Comparison of ENCODE assay signal across 13 cellular contexts in genomic region chr2:69545477-69545932, GRCh38.
A peak's percentile ranks its signal among the peaks of the same experiment; 100 is the strongest.
DNase-seq lines count a peak whose midpoint lies in the region; ATAC-seq, FAIRE-seq and TF ChIP-seq lines count a peak whose summit lies in the region.
"Had no signal": no experiment of that assay in that cellular context is flagged by ENCODE, and none has a peak within 500 bp of the region (broad histone marks: within the 10 kb centered on the region; RNA-seq: fewer than 3 reads in every experiment).

No MANE protein-coding gene starts in this region.

- peak; percentile 91 for FAIRE-seq in GM12892 (lab: Jason Lieb, UNC)

- BruUV-seq in A673 (replicated peaks; lab: Mats Ljungman, UMichigan), result no TSS peak

- H3K27ac ChIP-seq in CD4-positive, CD25-positive, alpha-beta regulatory T cell (ENCODE audit: insufficient read depth, low read length, poor library complexity, severe bottlenecking), result no peak overlapping the region
- H3K27ac ChIP-seq in dorsolateral prefrontal cortex, result peak overlapping the region in 18 of 59 donors; percentile 7 to 77 (median 55)
- no peak overlapping the region for H3K27ac ChIP-seq in A673 (ENCODE audit: low read depth, low read length, poor library complexity, severe bottlenecking)

- no peak for TF ChIP-seq POLR2A in GM12892 (IDR thresholded peaks at IDR 0.05; ENCODE audit: low read depth, low read length)

- POLR2A ChIA-PET in A673 (lab: Charles Lee; ENCODE audit: low non-redundant PET), result no interaction called here

- no peaks in the 10 kb centered on the region for H3K4me1 ChIP-seq in CD4-positive, CD25-positive, alpha-beta regulatory T cell (ENCODE audit: control insufficient read depth, insufficient read depth, low read length, poor library complexity, severe bottlenecking)
- H3K4me1 ChIP-seq in A673 (ENCODE audit: insufficient read depth, low read length, poor library complexity, severe bottlenecking), result no peaks in the 10 kb centered on the region

- peak overlapping the region in 3 of 4 donors; percentile 9 to 82 (median 12) for H3K4me3 Mint-ChIP-seq in CD4-positive, CD25-positive, alpha-beta regulatory T cell
- H3K4me3 Mint-ChIP-seq in stimulated activated naive B cell treated with anti-CD40 and anti-IgM and Interleukin-4, amounts not matched to agents 10 μg/mL and 1 μg/mL and 100 μg/mL, for 72 hours, result no peak overlapping the region
- H3K4me3 Mint-ChIP-seq in stimulated activated effector memory CD8-positive, alpha-beta T cell treated with anti-CD3 and anti-CD28 coated beads, Interleukin-12 subunit alpha, Interleukin-12 subunit beta, amount 100 ng/mL, for 72 hours, result no peak overlapping the region
- H3K4me3 Mint-ChIP-seq: B cell had no signal

- peaks cover 23 to 55% (median 50%) of the 10 kb centered on the region in 4 donors for H3K4me1 Mint-ChIP-seq in CD4-positive, CD25-positive, alpha-beta regulatory T cell
- peaks cover 10 to 11% of the 10 kb centered on the region in 2 donors for H3K4me1 Mint-ChIP-seq in stimulated activated naive B cell treated with anti-CD40 and anti-IgM and Interleukin-4, amounts not matched to agents 10 μg/mL and 1 μg/mL and 100 μg/mL, for 72 hours
- peaks cover 35% of the 10 kb centered on the region for H3K4me1 Mint-ChIP-seq in stimulated activated effector memory CD8-positive, alpha-beta T cell treated with anti-CD3 and anti-CD28 coated beads, Interleukin-12 subunit alpha, Interleukin-12 subunit beta, amount 100 ng/mL, for 72 hours

- H3K4me3 ChIP-seq in CD4-positive, CD25-positive, alpha-beta regulatory T cell (ENCODE audit: low read depth, low read length), result no peak overlapping the region
- H3K4me3 ChIP-seq in dorsolateral prefrontal cortex, result no peak overlapping the region
- H3K4me3 ChIP-seq in A673 (ENCODE audit: low read depth, low read length, poor library complexity, severe bottlenecking), result no peak overlapping the region

- no peaks in the 10 kb centered on the region for H3K9me3 ChIP-seq in CD4-positive, CD25-positive, alpha-beta regulatory T cell (ENCODE audit: control insufficient read depth in 2 of 2, low read length in 2 of 2)
- peaks cover 5% of the 10 kb centered on the region for H3K9me3 ChIP-seq in A673 (ENCODE audit: low read depth, low read length, poor library complexity, severe bottlenecking)

- intact Hi-C loops in dorsolateral prefrontal cortex (cut with DNase I) (no loop called here), A673 (cut with micrococcal nuclease; ENCODE audit: unreplicated experiment) (no loop called here)

- H3K27me3 Mint-ChIP-seq in CD4-positive, CD25-positive, alpha-beta regulatory T cell, result no peaks in the 10 kb centered on the region
- no peaks in the 10 kb centered on the region for H3K27me3 Mint-ChIP-seq in stimulated activated naive B cell treated with anti-CD40 and anti-IgM and Interleukin-4, amounts not matched to agents 10 μg/mL and 1 μg/mL and 100 μg/mL, for 72 hours

- TF ChIP-seq CTCF in dorsolateral prefrontal cortex (IDR thresholded peaks at IDR 0.05 in 54 of 56, conservative IDR thresholded peaks at IDR 0.05 in 2 of 56; ENCODE audit: low read depth in 1 of 56, partially characterized antibody in 56 of 56) (no peak), A673 (conservative IDR thresholded peaks at IDR 0.05; ENCODE audit: low read depth, low read length) (no peak)

- H3K36me3 Mint-ChIP-seq in CD4-positive, CD25-positive, alpha-beta regulatory T cell, result peaks cover 61% of the 10 kb centered on the region
- H3K36me3 Mint-ChIP-seq in stimulated activated naive B cell treated with anti-CD40 and anti-IgM and Interleukin-4, amounts not matched to agents 10 μg/mL and 1 μg/mL and 100 μg/mL, for 72 hours, result peaks cover 0 to 10% of the 10 kb centered on the region in 2 donors
- H3K36me3 Mint-ChIP-seq in stimulated activated effector memory CD8-positive, alpha-beta T cell treated with anti-CD3 and anti-CD28 coated beads, Interleukin-12 subunit alpha, Interleukin-12 subunit beta, amount 100 ng/mL, for 72 hours, result peaks cover 49% of the 10 kb centered on the region

- peaks cover 44% of the 10 kb centered on the region for H3K36me3 ChIP-seq in CD4-positive, CD25-positive, alpha-beta regulatory T cell (ENCODE audit: control insufficient read depth, insufficient read depth, low read length)
- H3K36me3 ChIP-seq in A673 (ENCODE audit: insufficient read depth, low read length, poor library complexity, severe bottlenecking), result no peaks in the 10 kb centered on the region

- no peaks in the 10 kb centered on the region for H3K27me3 ChIP-seq in CD4-positive, CD25-positive, alpha-beta regulatory T cell (ENCODE audit: control insufficient read depth, insufficient read depth, low read length)
- H3K27me3 ChIP-seq in dorsolateral prefrontal cortex (no peaks in the 10 kb centered on the region), A673 (replicated peaks; ENCODE audit: insufficient read depth, low read depth, low read length, poor library complexity) (no peaks in the 10 kb centered on the region)

- peaks cover 0 to 5% (median 0%) of the 10 kb centered on the region in 7 donors for H3K9me3 Mint-ChIP-seq in CD4-positive, CD25-positive, alpha-beta regulatory T cell
- H3K9me3 Mint-ChIP-seq in stimulated activated naive B cell treated with anti-CD40 and anti-IgM and Interleukin-4, amounts not matched to agents 10 μg/mL and 1 μg/mL and 100 μg/mL, for 72 hours, result no peaks in the 10 kb centered on the region
- H3K9me3 Mint-ChIP-seq in stimulated activated effector memory CD8-positive, alpha-beta T cell treated with anti-CD3 and anti-CD28 coated beads, Interleukin-12 subunit alpha, Interleukin-12 subunit beta, amount 100 ng/mL, for 72 hours, result no peaks in the 10 kb centered on the region

- H3K27ac Mint-ChIP-seq in CD4-positive, CD25-positive, alpha-beta regulatory T cell, result peak overlapping the region in 2 of 3 donors; percentile 44 to 52
- no peak overlapping the region for H3K27ac Mint-ChIP-seq in stimulated activated naive B cell treated with anti-CD40 and anti-IgM and Interleukin-4, amounts not matched to agents 10 μg/mL and 1 μg/mL and 100 μg/mL, for 72 hours
- no peak overlapping the region for H3K27ac Mint-ChIP-seq in stimulated activated effector memory CD8-positive, alpha-beta T cell treated with anti-CD3 and anti-CD28 coated beads, Interleukin-12 subunit alpha, Interleukin-12 subunit beta, amount 100 ng/mL, for 72 hours
- H3K27ac Mint-ChIP-seq: B cell had no signal

- no peak for ATAC-seq in CD4-positive, CD25-positive, alpha-beta regulatory T cell (ENCODE audit: low read depth in 2 of 2)
- ATAC-seq in GM21447 (IDR thresholded peaks at IDR 0.05; ENCODE audit: unreplicated experiment), result peak; percentile 70
- no peak for ATAC-seq in stimulated activated naive B cell treated with anti-CD40 and anti-IgM and Interleukin-4, amounts not matched to agents 10 μg/mL and 1 μg/mL and 100 μg/mL, for 72 hours (replicated peaks)
- ATAC-seq in stimulated activated effector memory CD8-positive, alpha-beta T cell treated with anti-CD3 and anti-CD28 coated beads, Interleukin-12 subunit alpha, Interleukin-12 subunit beta, amount 100 ng/mL, for 72 hours, result no peak

- CTCF ChIA-PET in A673 (lab: Charles Lee), result no interaction called here

- no peak for DNase-seq in CD4-positive, CD25-positive, alpha-beta regulatory T cell
- no peak for DNase-seq in GM12892 (ENCODE audit: insufficient read length)
- DNase-seq in LHCN-M2 (ENCODE audit: low read depth), result peak; percentile 33
- DNase-seq in dorsolateral prefrontal cortex, result no peak
- DNase-seq in stimulated activated naive B cell treated with anti-CD40 and anti-IgM and Interleukin-4, amounts not matched to agents 10 μg/mL and 1 μg/mL and 100 μg/mL, for 72 hours, result no peak
- no peak for DNase-seq in stimulated activated effector memory CD8-positive, alpha-beta T cell treated with anti-CD3 and anti-CD28 coated beads, Interleukin-12 subunit alpha, Interleukin-12 subunit beta, amount 100 ng/mL, for 72 hours (ENCODE audit: low spot score in 2 of 2)
- DNase-seq in A673 (ENCODE audit: low spot score), result no peak
- DNase-seq: NCI-H1694 treated with DMSO at 0.1 percent for 48 hours; NCI-H526 treated with DMSO at 0.1 percent for 48 hours; stimulated activated CD8-positive, alpha-beta memory T cell treated with anti-CD3 and anti-CD28 coated beads, Interleukin-4, amount 100 ng/mL, for 48 hours; trophoblast cell had no signal

Comparison
In these comparisons a context has a peak if more than half of its experiments do, and no peak if none do; other contexts are left out.
1. H3K27ac Mint-ChIP-seq: peak in CD4-positive, CD25-positive, alpha-beta regulatory T cell (2 of 3); none in stimulated activated naive B cell treated with anti-CD40 and anti-IgM and Interleukin-4, amounts not matched to agents 10 μg/mL and 1 μg/mL and 100 μg/mL, for 72 hours (single experiment) and stimulated activated effector memory CD8-positive, alpha-beta T cell treated with anti-CD3 and anti-CD28 coated beads, Interleukin-12 subunit alpha, Interleukin-12 subunit beta, amount 100 ng/mL, for 72 hours (single experiment).
2. H3K4me3 Mint-ChIP-seq: peak in CD4-positive, CD25-positive, alpha-beta regulatory T cell (3 of 4); none in stimulated activated naive B cell treated with anti-CD40 and anti-IgM and Interleukin-4, amounts not matched to agents 10 μg/mL and 1 μg/mL and 100 μg/mL, for 72 hours (0 of 2) and stimulated activated effector memory CD8-positive, alpha-beta T cell treated with anti-CD3 and anti-CD28 coated beads, Interleukin-12 subunit alpha, Interleukin-12 subunit beta, amount 100 ng/mL, for 72 hours (single experiment).